Comparison of ENCODE assay signal across 20 cellular contexts in the genomic region with DNA sequence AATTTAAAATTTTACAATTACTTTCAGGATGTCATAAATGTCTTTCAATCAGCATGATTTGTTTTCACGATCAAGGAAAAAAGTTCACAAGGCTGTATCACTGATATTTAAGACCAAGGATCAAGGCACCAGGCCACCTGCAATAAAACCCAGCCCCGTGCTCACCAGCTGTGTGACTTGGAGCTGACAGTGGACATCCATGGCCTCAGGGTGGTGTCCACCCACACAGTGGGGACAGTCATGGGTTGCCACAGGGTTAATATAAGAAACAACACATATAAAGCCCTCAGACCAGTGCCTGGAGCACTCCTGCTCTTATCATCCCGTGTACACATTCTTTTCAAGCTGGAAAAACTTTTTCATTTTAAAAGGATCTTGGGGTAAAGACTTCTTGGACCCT. TPM values are rescaled to one million over a fixed set of nuclear protein-coding genes. Genes with fewer than 3 reads are reported as not detected.
A peak's percentile ranks its signal among the peaks of the same experiment; 100 is the strongest.
DNase-seq lines count a peak whose midpoint lies in the region; ATAC-seq and TF ChIP-seq lines count a peak whose summit lies in the region.
"Had no signal": no experiment of that assay in that cellular context is flagged by ENCODE, and none has a peak within 500 bp of the region (broad histone marks: within the 10 kb centered on the region; RNA-seq: fewer than 3 reads in every experiment).

No MANE protein-coding gene starts in this region.

- H3K4me1 Mint-ChIP-seq in Caco-2 (ENCODE audit: low read depth, unreplicated experiment) (peaks cover 7% of the 10 kb centered on the region), nephron progenitor cell (peaks cover 42% of the 10 kb centered on the region), natural killer cell (no peaks in the 10 kb centered on the region)
- no peaks in the 10 kb centered on the region for H3K4me1 Mint-ChIP-seq in CD8-positive, alpha-beta T cell (ENCODE audit: low read depth)
- H3K4me1 Mint-ChIP-seq: IgD-negative memory B cell had no signal

- H3K4me3 Mint-ChIP-seq in Caco-2 (ENCODE audit: unreplicated experiment) (no peak overlapping the region), nephron progenitor cell (no peak overlapping the region), natural killer cell (no peak overlapping the region)
- no peak overlapping the region for H3K4me3 Mint-ChIP-seq in CD8-positive, alpha-beta T cell
- H3K4me3 Mint-ChIP-seq: CD4-positive, alpha-beta T cell; IgD-negative memory B cell had no signal

- peaks cover 22% of the 10 kb centered on the region for H3K36me3 Mint-ChIP-seq in Caco-2 (ENCODE audit: insufficient read depth, unreplicated experiment)
- H3K36me3 Mint-ChIP-seq in nephron progenitor cell (ENCODE audit: low read depth) = no peaks in the 10 kb centered on the region
- no peaks in the 10 kb centered on the region for H3K36me3 Mint-ChIP-seq in CD8-positive, alpha-beta T cell
- H3K36me3 Mint-ChIP-seq in natural killer cell = no peaks in the 10 kb centered on the region
- H3K36me3 Mint-ChIP-seq: IgD-negative memory B cell had no signal

- H3K27me3 Mint-ChIP-seq in Caco-2 (ENCODE audit: insufficient read depth, unreplicated experiment) = no peaks in the 10 kb centered on the region
- peaks cover 6% of the 10 kb centered on the region for H3K27me3 Mint-ChIP-seq in nephron progenitor cell (ENCODE audit: low read depth, poor library complexity)
- no peaks in the 10 kb centered on the region for H3K27me3 Mint-ChIP-seq in CD8-positive, alpha-beta T cell (ENCODE audit: low read depth)
- peaks cover 10 to 12% of the 10 kb centered on the region in 2 donors for H3K27me3 Mint-ChIP-seq in natural killer cell (ENCODE audit: low read depth in 2 of 2)

- no TSS peak for BruUV-seq in Caco-2 (replicated peaks; lab: Mats Ljungman, UMichigan)

- intact Hi-C loops in Caco-2 (cut with micrococcal nuclease; ENCODE audit: unreplicated experiment) (no loop called here), left colon (cut with DNase I, micrococcal nuclease) (no loop called here), natural killer cell (cut with micrococcal nuclease) (no loop called here)
- intact Hi-C loops in CD8-positive, alpha-beta T cell (cut with DNase I, micrococcal nuclease) = no loop called here

- H3K9me3 Mint-ChIP-seq in Caco-2 (ENCODE audit: unreplicated experiment) (no peaks in the 10 kb centered on the region), nephron progenitor cell (no peaks in the 10 kb centered on the region), natural killer cell (no peaks in the 10 kb centered on the region)
- no peaks in the 10 kb centered on the region for H3K9me3 Mint-ChIP-seq in CD8-positive, alpha-beta T cell
- H3K9me3 Mint-ChIP-seq: CD4-positive, alpha-beta T cell had no signal

- no peaks in the 10 kb centered on the region for H3K27me3 ChIP-seq in Caco-2 (replicated peaks; ENCODE audit: control insufficient read depth, insufficient read depth, low read length)
- H3K27me3 ChIP-seq in CD8-positive, alpha-beta T cell (ENCODE audit: insufficient read depth, low read length) = no peaks in the 10 kb centered on the region

- H3K27ac ChIP-seq in VCaP = peak overlapping the region; percentile 6; the same call in 1 of the 2 replicates
- H3K27ac ChIP-seq in CD8-positive, alpha-beta T cell (ENCODE audit: low read depth, low read length) = no peak overlapping the region
- H3K27ac ChIP-seq: C4-2B had no signal

- TF ChIP-seq CTCF in Caco-2 (IDR thresholded peaks at IDR 0.05; ENCODE audit: insufficient read depth in 1 of 2, low read depth in 1 of 2, low read length in 1 of 2, severe bottlenecking in 1 of 2, unreplicated experiment in 1 of 2) (no peak), VCaP (conservative IDR thresholded peaks at IDR 0.05) (no peak; the same call in 1 of the 2 replicates), nephron progenitor cell (IDR thresholded peaks at IDR 0.05) (no peak), natural killer cell (IDR thresholded peaks at IDR 0.05) (no peak)
- TF ChIP-seq CTCF in CD8-positive, alpha-beta T cell (IDR thresholded peaks at IDR 0.05) = no peak

- DNase-seq in Caco-2 (no peak), left colon (no peak), nephron progenitor cell (no peak), NCI-H1436 (lab: John Stamatoyannopoulos, UW) (no peak), natural killer cell (no peak)
- DNase-seq in CD8-positive, alpha-beta T cell = no peak
- DNase-seq: AML-193; CD4-positive, alpha-beta T cell; DMS 273 treated with DMSO at 0.1 percent for 48 hours; DMS53; DND-41; EL had no signal

- no peaks in the 10 kb centered on the region for H3K36me3 ChIP-seq in Caco-2 (ENCODE audit: control insufficient read depth, insufficient read depth, low read length)
- H3K36me3 ChIP-seq in CD8-positive, alpha-beta T cell (ENCODE audit: insufficient read depth, low read length) = no peaks in the 10 kb centered on the region

- POLR2A ChIA-PET in Caco-2 (lab: Charles Lee) = interaction anchor here (0.6 kb wide), 2 partner anchors 16 to 55 kb away, joined by 5 read pairs; no protein-coding TSS in a partner anchor
- POLR2A ChIA-PET in CD8-positive, alpha-beta T cell (lab: Charles Lee) = no interaction called here

- no peaks in the 10 kb centered on the region for H3K9me3 ChIP-seq in Caco-2
- no peaks in the 10 kb centered on the region for H3K9me3 ChIP-seq in CD8-positive, alpha-beta T cell (ENCODE audit: low read length)
- H3K9me3 ChIP-seq: HAP-1 had no signal

- H3K27ac Mint-ChIP-seq in Caco-2 (ENCODE audit: unreplicated experiment) = peak overlapping the region; percentile 45
- peak overlapping the region; percentile 79 for H3K27ac Mint-ChIP-seq in nephron progenitor cell
- no peak overlapping the region for H3K27ac Mint-ChIP-seq in CD8-positive, alpha-beta T cell
- no peak overlapping the region for H3K27ac Mint-ChIP-seq in natural killer cell
- H3K27ac Mint-ChIP-seq: CD4-positive, alpha-beta T cell; IgD-negative memory B cell had no signal

- H3K4me3 ChIP-seq in Caco-2 (ENCODE audit: low read depth, low read length) = no peak overlapping the region
- no peak overlapping the region for H3K4me3 ChIP-seq in CD8-positive, alpha-beta T cell (ENCODE audit: low read depth, low read length)
- H3K4me3 ChIP-seq: GM12878, HAP-1 had no signal

- ATAC-seq in left colon = peak; percentile 60
- ATAC-seq in CD8-positive, alpha-beta T cell = no peak
- ATAC-seq in natural killer cell = no peak
- ATAC-seq in GM21447 (IDR thresholded peaks at IDR 0.05; ENCODE audit: unreplicated experiment) = no peak
- ATAC-seq: GM12878, HepG2 had no signal

- CTCF ChIA-PET in Caco-2 (lab: Charles Lee) = no interaction called here
- CTCF ChIA-PET in CD8-positive, alpha-beta T cell (lab: Charles Lee) = no interaction called here

- peaks cover 4% of the 10 kb centered on the region for H3K4me1 ChIP-seq in Caco-2
- no peaks in the 10 kb centered on the region for H3K4me1 ChIP-seq in CD8-positive, alpha-beta T cell (ENCODE audit: insufficient read depth, low read length)
- H3K4me1 ChIP-seq: HAP-1 had no signal

RNA-seq across cellular contexts. Expression of gene PCSK6, which starts 56.5 kb away (rescaled TPM):
- total RNA-seq in Caco-2 (2022) = 69.5 and 70.6 TPM in 2 replicates
- 10 to 100 TPM; 36.4 to 66.2 TPM for total RNA-seq in left colon
- 1 to 10 TPM in 1 of 2 experiments, under 1 TPM in 1; 0.84 to 2.6 TPM for total RNA-seq in CD8-positive, alpha-beta T cell
- 1 to 10 TPM; 1.5 to 2.4 (median 2.4) TPM for total RNA-seq in natural killer cell
- total RNA-seq: H4 had no signal

Comparison
In these comparisons a context has a peak if more than half of its experiments do, and no peak if none do; other contexts are left out.
1. H3K27ac Mint-ChIP-seq: peak in Caco-2 (single experiment) and nephron progenitor cell (single experiment); none in CD8-positive, alpha-beta T cell (single experiment) and natural killer cell (0 of 2).
2. RNA of gene PCSK6, which starts 56.5 kb away (total RNA-seq): 69.5 to 70.6 TPM in Caco-2 and 36.4 to 66.2 TPM in left colon; 0.84 to 2.6 TPM in CD8-positive, alpha-beta T cell and 1.5 to 2.4 TPM in natural killer cell; every median in the first group is over 10 times any median in the second.